Comparison of ENCODE assay signal across 38 cellular contexts in the genomic region with DNA sequence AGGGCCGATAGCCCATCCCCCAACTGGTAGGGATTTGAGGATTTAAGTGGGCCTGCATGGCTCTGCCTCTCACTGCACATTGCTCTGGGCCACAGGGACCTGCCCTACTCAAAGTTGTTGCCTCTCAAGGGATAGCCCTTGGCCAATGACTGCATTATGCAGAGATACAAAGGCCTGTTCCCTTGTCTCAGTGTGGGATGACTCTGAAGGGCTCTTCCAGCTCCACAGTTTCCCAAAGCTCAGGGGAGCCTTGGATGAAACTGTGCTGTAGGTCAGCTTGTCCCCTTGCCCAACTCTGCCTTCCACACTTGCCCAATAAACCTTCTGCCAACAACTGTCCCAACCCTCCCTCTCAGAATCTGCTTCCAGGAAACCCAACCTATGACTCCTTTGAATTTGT. TPM values are rescaled to one million over a fixed set of nuclear protein-coding genes. Genes with fewer than 3 reads are reported as not detected.
"Had no signal": no experiment of that assay in that cellular context is flagged by ENCODE, and none has a peak within 500 bp of the region (broad histone marks: within the 10 kb centered on the region; RNA-seq: fewer than 3 reads in every experiment).

No MANE protein-coding gene starts in this region.

- H3K4me1 ChIP-seq: adrenal gland, body of pancreas, esophagus muscularis mucosa, gastroesophageal sphincter, heart left ventricle had no signal

- H3K9me3 ChIP-seq: adrenal gland, body of pancreas, esophagus muscularis mucosa, gastroesophageal sphincter had no signal

- H3K27me3 ChIP-seq: adrenal gland, body of pancreas, esophagus muscularis mucosa, gastroesophageal sphincter, heart left ventricle had no signal

- H3K4me1 Mint-ChIP-seq: activated CD8-positive, alpha-beta memory T cell treated with anti-CD3 and anti-CD28 coated beads, Interleukin-2, amount 10 ng/mL, durations not matched to agents 7 days and 5 days had no signal

- H3K27me3 Mint-ChIP-seq: activated CD4-positive, alpha-beta memory T cell treated with anti-CD3 and anti-CD28 coated beads for 36 hours; activated CD4-positive, alpha-beta T cell treated with anti-CD3 and anti-CD28 coated beads for 36 hours; activated CD8-positive, alpha-beta memory T cell treated with anti-CD3 and anti-CD28 coated beads, Interleukin-2, amount 10 ng/mL, durations not matched to agents 7 days and 5 days; activated naive CD8-positive, alpha-beta T cell treated with anti-CD3 and anti-CD28 coated beads for 36 hours; activated naive CD8-positive, alpha-beta T cell treated with anti-CD3 and anti-CD28 coated beads, Interleukin-2, amount 50 U/mL, for 24 hours; effector memory CD8-positive, alpha-beta T cell had no signal

- FAIRE-seq: colon had no signal

- H3K36me3 Mint-ChIP-seq: activated CD4-positive, alpha-beta memory T cell treated with anti-CD3 and anti-CD28 coated beads for 36 hours; activated CD8-positive, alpha-beta memory T cell treated with anti-CD3 and anti-CD28 coated beads, Interleukin-2, amount 10 ng/mL, durations not matched to agents 7 days and 5 days; activated naive CD8-positive, alpha-beta T cell treated with anti-CD3 and anti-CD28 coated beads for 36 hours had no signal

- ATAC-seq: activated CD4-positive, alpha-beta T cell treated with anti-CD3 and anti-CD28 coated beads for 36 hours; activated CD8-positive, alpha-beta memory T cell treated with anti-CD3 and anti-CD28 coated beads, Interleukin-2, amount 10 ng/mL, durations not matched to agents 7 days and 5 days; activated CD8-positive, alpha-beta T cell treated with anti-CD3 and anti-CD28 coated beads, Interleukin-2, amount 10 ng/mL, durations not matched to agents 7 days and 5 days; activated naive CD8-positive, alpha-beta T cell treated with anti-CD3 and anti-CD28 coated beads, Interleukin-2, amount 50 U/mL, for 24 hours; body of pancreas; effector memory CD8-positive, alpha-beta T cell; gastroesophageal sphincter; heart left ventricle had no signal

- H3K27ac Mint-ChIP-seq: activated CD4-positive, alpha-beta memory T cell treated with anti-CD3 and anti-CD28 coated beads for 36 hours; activated CD4-positive, alpha-beta T cell treated with anti-CD3 and anti-CD28 coated beads for 36 hours; activated CD4-positive, alpha-beta T cell treated with anti-CD3 and anti-CD28 coated beads, Interleukin-2, amount 10 ng/mL, durations not matched to agents 24 days and 14 days; activated CD8-positive, alpha-beta memory T cell treated with anti-CD3 and anti-CD28 coated beads, Interleukin-2, amount 10 ng/mL, durations not matched to agents 7 days and 5 days; activated CD8-positive, alpha-beta T cell treated with anti-CD3 and anti-CD28 coated beads, Interleukin-2, amount 10 ng/mL, durations not matched to agents 7 days and 5 days; activated naive CD8-positive, alpha-beta T cell treated with anti-CD3 and anti-CD28 coated beads for 36 hours; activated naive CD8-positive, alpha-beta T cell treated with anti-CD3 and anti-CD28 coated beads, Interleukin-2, amount 50 U/mL, for 24 hours; activated T-helper 1 cell treated with anti-CD3 and anti-CD28 coated beads, Interleukin-12 subunit alpha, Interleukin-12 subunit beta, Interleukin-2, Interleukin-4 antibody, amounts not matched to agents 30 ng/mL and 10 ng/mL and 1 ng/mL, durations not matched to agents 14 hours and 24 hours and 36 hours; effector memory CD8-positive, alpha-beta T cell had no signal

- H3K36me3 ChIP-seq: adrenal gland, esophagus muscularis mucosa, gastroesophageal sphincter, heart left ventricle had no signal

- DNase-seq: activated CD4-positive, alpha-beta memory T cell treated with anti-CD3 and anti-CD28 coated beads for 36 hours; activated CD4-positive, alpha-beta T cell treated with anti-CD3 and anti-CD28 coated beads for 36 hours; activated CD4-positive, alpha-beta T cell treated with anti-CD3 and anti-CD28 coated beads, Interleukin-2, amount 10 ng/mL, durations not matched to agents 24 days and 14 days; activated CD4-positive, CD25-positive, alpha-beta regulatory T cell; activated CD4-positive, CD25-positive, alpha-beta regulatory T cell treated with anti-CD3 and anti-CD28 coated beads, Interleukin-2, amount 50 U/mL, for 72 hours; activated CD8-positive, alpha-beta memory T cell treated with anti-CD3 and anti-CD28 coated beads, Interleukin-2, amount 10 ng/mL, durations not matched to agents 7 days and 5 days; activated CD8-positive, alpha-beta memory T cell treated with anti-CD3 and anti-CD28 coated beads, Interleukin-2, amount 50 U/mL, for 4 hours; activated CD8-positive, alpha-beta T cell treated with anti-CD3 and anti-CD28 coated beads, Interleukin-2, amount 10 ng/mL, durations not matched to agents 7 days and 5 days; activated gamma-delta T cell; activated naive CD4-positive, alpha-beta T cell; activated naive CD4-positive, alpha-beta T cell treated with anti-CD3 and anti-CD28 coated beads, Interleukin-2, amount 50 U/mL, for 16 hours; activated naive CD8-positive, alpha-beta T cell treated with anti-CD3 and anti-CD28 coated beads for 36 hours; activated naive CD8-positive, alpha-beta T cell treated with anti-CD3 and anti-CD28 coated beads, Interleukin-2, amount 50 U/mL, for 24 hours; activated T-cell treated with anti-CD3 and anti-CD28 coated beads, Interleukin-2, amount 50 U/mL, for 1 hour; activated T-cell treated with anti-CD3 and anti-CD28 coated beads, Interleukin-2, amount 50 U/mL, for 48 hours; adrenal gland; amygdala; aorta; body of pancreas; caudate nucleus; cortex of kidney; dermis blood vessel endothelial cell; effector CD4-positive, alpha-beta T cell; effector memory CD8-positive, alpha-beta T cell; erythroblast; foreskin melanocyte; glutamatergic neuron; heart left ventricle; T-helper 2 cell had no signal

- H3K27ac ChIP-seq: adrenal gland, body of pancreas, esophagus muscularis mucosa, gastroesophageal sphincter, heart left ventricle had no signal

- H3K4me3 Mint-ChIP-seq: activated CD4-positive, alpha-beta memory T cell treated with anti-CD3 and anti-CD28 coated beads for 36 hours; activated CD4-positive, alpha-beta T cell treated with anti-CD3 and anti-CD28 coated beads for 36 hours; activated CD4-positive, alpha-beta T cell treated with anti-CD3 and anti-CD28 coated beads, Interleukin-2, amount 10 ng/mL, durations not matched to agents 24 days and 14 days; activated CD8-positive, alpha-beta memory T cell treated with anti-CD3 and anti-CD28 coated beads, Interleukin-2, amount 10 ng/mL, durations not matched to agents 7 days and 5 days; activated CD8-positive, alpha-beta T cell treated with anti-CD3 and anti-CD28 coated beads, Interleukin-2, amount 10 ng/mL, durations not matched to agents 7 days and 5 days; activated naive CD8-positive, alpha-beta T cell treated with anti-CD3 and anti-CD28 coated beads for 36 hours; activated naive CD8-positive, alpha-beta T cell treated with anti-CD3 and anti-CD28 coated beads, Interleukin-2, amount 50 U/mL, for 24 hours; activated T-helper 1 cell treated with anti-CD3 and anti-CD28 coated beads, Interleukin-12 subunit alpha, Interleukin-12 subunit beta, Interleukin-2, Interleukin-4 antibody, amounts not matched to agents 30 ng/mL and 10 ng/mL and 1 ng/mL, durations not matched to agents 14 hours and 24 hours and 36 hours; effector memory CD8-positive, alpha-beta T cell had no signal

- H3K4me3 ChIP-seq: adrenal gland, body of pancreas, esophagus muscularis mucosa, gastroesophageal sphincter, heart left ventricle had no signal

RNA-seq across cellular contexts. Expression of gene SLC9C2, which starts 42.6 kb away (rescaled TPM):
- total RNA-seq: activated CD4-positive, alpha-beta memory T cell treated with anti-CD3 and anti-CD28 coated beads for 36 hours; activated CD4-positive, alpha-beta T cell treated with anti-CD3 and anti-CD28 coated beads for 36 hours; activated CD4-positive, alpha-beta T cell treated with anti-CD3 and anti-CD28 coated beads, Interleukin-2, amount 10 ng/mL, durations not matched to agents 24 days and 14 days; activated CD8-positive, alpha-beta memory T cell treated with anti-CD3 and anti-CD28 coated beads for 36 hours; activated CD8-positive, alpha-beta memory T cell treated with anti-CD3 and anti-CD28 coated beads, Interleukin-2, amount 10 ng/mL, durations not matched to agents 7 days and 5 days; activated CD8-positive, alpha-beta T cell treated with anti-CD3 and anti-CD28 coated beads, Interleukin-2, amount 10 ng/mL, durations not matched to agents 7 days and 5 days; activated naive CD8-positive, alpha-beta T cell treated with anti-CD3 and anti-CD28 coated beads for 36 hours; activated T-helper 1 cell treated with anti-CD3 and anti-CD28 coated beads, Interleukin-12 subunit alpha, Interleukin-12 subunit beta, Interleukin-2, Interleukin-4 antibody, amounts not matched to agents 30 ng/mL and 10 ng/mL and 1 ng/mL, durations not matched to agents 14 hours and 24 hours and 36 hours; aorta; body of pancreas; chondrocyte; dermis blood vessel endothelial cell; esophagus muscularis mucosa; fibroblast of lung; fibroblast of villous mesenchyme; gastroesophageal sphincter; T-helper 1 cell treated with Interleukin-12 subunit alpha and Interleukin-12 subunit beta and Interleukin-4 antibody, amounts not matched to agents 30 ng/mL and 1 ng/mL, for 36 hours had no signal
- polyA plus RNA-seq: aorta, fibroblast of lung, heart left ventricle had no signal
